In genomic region chr5:102099083-102099482, GRCh38 we compare ENCODE assay signal across 2 cellular contexts.
DNase-seq lines count a peak whose midpoint lies in the region; ATAC-seq, FAIRE-seq and TF ChIP-seq lines count a peak whose summit lies in the region.
"Not testable (repeated sequence)": the region's sequence is repeated elsewhere in the genome, so short reads cannot be mapped to it uniquely, and the experiment has no call there.

No MANE protein-coding gene starts in this region.

- not testable (repeated sequence) for H3K9ac ChIP-seq in HepG2 (ENCODE audit: insufficient read depth, low read depth, low read length)

- intact Hi-C loops in HepG2 (cut with micrococcal nuclease; ENCODE audit: unreplicated experiment): not testable (repeated sequence)

- in situ Hi-C loops in HepG2 (cut with HindIII; ENCODE audit: extremely low pct_ligation_motif_present, low pct_unique_long_range_greater_than_20kb): not testable (repeated sequence)

- CTCF ChIA-PET in HepG2 (lab: Yijun Ruan, JAX; ENCODE audit: low intra/inter-chr PET ratio, low total read pairs): not testable (repeated sequence)

- peak; percentile 9 for FAIRE-seq in GM12891 (lab: Jason Lieb, UNC)
- not testable (repeated sequence) for FAIRE-seq in HepG2 (lab: Jason Lieb, UNC)

- not testable (repeated sequence) for DNase-seq in GM12891 (ENCODE audit: insufficient read length, low spot score); HepG2 (ENCODE audit: low spot score)

- not testable (repeated sequence) for H3K36me3 ChIP-seq in HepG2 (replicated peaks in 1 of 2; ENCODE audit: control insufficient read depth in 1 of 2, insufficient read depth in 2 of 2, low read length in 2 of 2)

- not testable (repeated sequence) for H4K20me1 ChIP-seq in HepG2 (ENCODE audit: insufficient read depth, low read length)

- H3K27ac ChIP-seq in HepG2 (ENCODE audit: extremely low read length, insufficient read depth, low read length): peak overlapping the region; percentile 90

- not testable (repeated sequence) for H3K4me2 ChIP-seq in HepG2 (ENCODE audit: low read depth, low read length)

- not testable (repeated sequence) for TF ChIP-seq CTCF in HepG2 (CRISPR knock-in tag; IDR thresholded peaks at IDR 0.05)

- H3K79me2 ChIP-seq in HepG2 (ENCODE audit: insufficient read depth, low read length): not testable (repeated sequence)

- TF ChIP-seq RAD21 in HepG2 (CRISPR knock-in tag; IDR thresholded peaks at IDR 0.05): not testable (repeated sequence)

- not testable (repeated sequence) for TF ChIP-seq EP300 in HepG2 (IDR thresholded peaks at IDR 0.05; ENCODE audit: low read depth in 2 of 2, low read length in 2 of 2); HepG2 (CRISPR knock-in tag; IDR thresholded peaks at IDR 0.05; ENCODE audit: borderline replicate concordance)

- peaks cover 45% of the 10 kb centered on the region for H3K4me1 ChIP-seq in HepG2 (ENCODE audit: insufficient read depth, low read length)

- not testable (repeated sequence) for BruUV-seq in HepG2 (replicated peaks; lab: Mats Ljungman, UMichigan)

- not testable (repeated sequence) for H3K27me3 ChIP-seq in HepG2 (ENCODE audit: control insufficient read depth in 1 of 2, insufficient read depth in 2 of 2, low read length in 2 of 2)

- WGBS in HepG2 (ENCODE audit: low lambda C conversion rate): 95% methylated on average over 6 of the region's 6 CpGs

- POLR2A ChIA-PET in HepG2 (lab: Yijun Ruan, JAX): interaction anchor here (1.4 kb wide), 1 partner anchor 124 kb away, joined by 7 read pairs; no protein-coding TSS in a partner anchor

- H3K4me3 ChIP-seq in HepG2 (replicated peaks in 1 of 3; ENCODE audit: insufficient read depth in 1 of 3, low read depth in 2 of 3, low read length in 3 of 3): not testable (repeated sequence)

- H2AFZ ChIP-seq in HepG2 (ENCODE audit: low read length): not testable (repeated sequence)

- H3K9me3 ChIP-seq in HepG2 (ENCODE audit: low read length): peaks cover 14% of the 10 kb centered on the region; the same call in 1 of the 2 replicates

- TF ChIP-seq POLR2A in GM12891 (IDR thresholded peaks at IDR 0.05; ENCODE audit: low read depth, low read length); HepG2 (IDR thresholded peaks at IDR 0.05; ENCODE audit: insufficient read depth in 1 of 2, low read depth in 2 of 2, low read length in 2 of 2): not testable (repeated sequence)

- not testable (repeated sequence) for ATAC-seq in HepG2

TF ChIP-seq in HepG2, 621 proteins besides CTCF, POLR2A, EP300 and RAD21:
- TF ChIP-seq ZNF33A (CRISPR knock-in tag; IDR thresholded peaks at IDR 0.05; ENCODE audit: borderline replicate concordance): peak; percentile 93; the same call in 1 of the 2 replicates
- 0 out of 2 replicates have a peak, but pooled peaks have one; percentile 3 for TF ChIP-seq PRMT3 (CRISPR knock-in tag; IDR thresholded peaks at IDR 0.05; ENCODE audit: borderline replicate concordance, low read depth)
